23 cellular contexts compared by ENCODE assay signal in the genomic region with DNA sequence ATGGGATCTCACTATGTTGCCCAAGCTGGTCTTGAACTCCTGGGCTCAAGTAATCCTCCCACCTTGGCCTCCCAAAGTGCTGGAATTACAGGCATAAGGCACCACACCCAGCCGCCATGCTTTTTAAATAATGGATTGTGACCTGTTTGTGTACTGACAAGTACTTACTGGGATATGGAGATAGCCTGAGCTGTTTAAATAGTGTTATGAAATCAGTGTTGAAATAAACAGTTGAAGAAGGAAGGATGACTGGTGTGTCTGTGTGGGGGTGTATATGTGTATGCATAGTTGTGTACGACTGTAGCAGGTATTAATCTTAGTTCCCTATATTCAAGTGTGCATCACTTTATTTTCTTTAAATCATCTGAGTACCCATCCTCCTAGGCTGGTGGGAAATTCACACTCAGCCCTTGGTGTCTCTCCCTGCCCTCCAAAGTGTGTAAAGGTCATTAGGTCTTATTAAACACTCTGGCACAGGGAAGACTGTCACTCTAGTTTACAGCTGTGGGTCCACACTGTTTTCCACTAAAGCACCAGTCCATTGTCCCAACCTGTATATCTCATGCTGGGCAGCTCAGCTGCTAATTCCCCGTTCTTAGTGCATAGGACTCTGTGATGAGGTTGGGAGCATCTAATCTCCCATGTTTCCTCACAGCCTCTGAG.
A peak's percentile ranks its signal among the peaks of the same experiment; 100 is the strongest.
DNase-seq lines count a peak whose midpoint lies in the region; ATAC-seq, FAIRE-seq and TF ChIP-seq lines count a peak whose summit lies in the region.
"Had no signal": no experiment of that assay in that cellular context is flagged by ENCODE, and none has a peak within 500 bp of the region (broad histone marks: within the 10 kb centered on the region; RNA-seq: fewer than 3 reads in every experiment).

No MANE protein-coding gene starts in this region.

- TF ChIP-seq EP300 in esophagus muscularis mucosa (IDR thresholded peaks at IDR 0.05) (no peak), gastroesophageal sphincter (IDR thresholded peaks at IDR 0.05) (no peak)

- H3K27me3 ChIP-seq in bronchial epithelial cell (ENCODE audit: control insufficient read depth, insufficient read depth, low read length): no peaks in the 10 kb centered on the region
- H3K27me3 ChIP-seq in lower lobe of right lung (ENCODE audit: low read depth): no peaks in the 10 kb centered on the region
- no peaks in the 10 kb centered on the region for H3K27me3 ChIP-seq in WERI-Rb-1 (ENCODE audit: insufficient read depth, low read depth, severe bottlenecking)
- H3K27me3 ChIP-seq in esophagus muscularis mucosa: no peaks in the 10 kb centered on the region
- H3K27me3 ChIP-seq in gastroesophageal sphincter: no peaks in the 10 kb centered on the region
- H3K27me3 ChIP-seq: heart right ventricle, MG63, SJCRH30 had no signal

- H3K4me3 ChIP-seq in NB4 (ENCODE audit: low read depth, low read length) (no peak overlapping the region), bronchial epithelial cell (ENCODE audit: low read depth, low read length) (no peak overlapping the region), lower lobe of right lung (no peak overlapping the region), WERI-Rb-1 (ENCODE audit: low read depth, low read length) (no peak overlapping the region), esophagus muscularis mucosa (no peak overlapping the region), gastroesophageal sphincter (no peak overlapping the region)
- H3K4me3 ChIP-seq: heart right ventricle, MG63, mucosa of descending colon, prostate gland, SJCRH30 had no signal

- FAIRE-seq in bronchial epithelial cell (lab: Jason Lieb, UNC): no peak
- FAIRE-seq: urothelium cell line had no signal

- H3K4me1 ChIP-seq in lower lobe of right lung (peaks cover 19% of the 10 kb centered on the region), esophagus muscularis mucosa (peaks cover 0 to 3% (median 0%) of the 10 kb centered on the region in 4 donors), gastroesophageal sphincter (no peaks in the 10 kb centered on the region)
- H3K4me1 ChIP-seq: prostate gland, SJCRH30 had no signal

- no peak for TF ChIP-seq CTCF in NB4 (IDR thresholded peaks at IDR 0.05; ENCODE audit: low read depth, low read length)
- TF ChIP-seq CTCF in bronchial epithelial cell (IDR thresholded peaks at IDR 0.05; ENCODE audit: insufficient read depth, low read length, severe bottlenecking): no peak
- TF ChIP-seq CTCF in lower lobe of right lung (IDR thresholded peaks at IDR 0.05): no peak
- no peak for TF ChIP-seq CTCF in WERI-Rb-1 (IDR thresholded peaks at IDR 0.05; ENCODE audit: low read depth, low read length)
- TF ChIP-seq CTCF in esophagus muscularis mucosa (IDR thresholded peaks at IDR 0.05): no peak
- no peak for TF ChIP-seq CTCF in gastroesophageal sphincter (IDR thresholded peaks at IDR 0.05)

- H3K36me3 ChIP-seq in bronchial epithelial cell (ENCODE audit: control insufficient read depth, insufficient read depth, low read length) (no peaks in the 10 kb centered on the region), lower lobe of right lung (no peaks in the 10 kb centered on the region), WERI-Rb-1 (no peaks in the 10 kb centered on the region), esophagus muscularis mucosa (no peaks in the 10 kb centered on the region), gastroesophageal sphincter (no peaks in the 10 kb centered on the region)
- H3K36me3 ChIP-seq: heart right ventricle, MG63, prostate gland, SJCRH30 had no signal

- 89% methylated on average over 3 of the region's 3 CpGs for WGBS in esophagus muscularis mucosa
- 68 to 85% methylated on average over 2 to 3 of the region's 3 CpGs for WGBS in gastroesophageal sphincter (ENCODE audit: low coverage in 1 of 2), 2 donors

- H3K27ac ChIP-seq in lower lobe of right lung (no peak overlapping the region), WERI-Rb-1 (no peak overlapping the region), esophagus muscularis mucosa (replicated peaks in 1 of 4) (no peak overlapping the region), gastroesophageal sphincter (no peak overlapping the region)
- H3K27ac ChIP-seq: C4-2B, prostate gland, SJCRH30 had no signal

- ATAC-seq in lower lobe of right lung (peak; percentile 66 to 73), GM18861 (IDR thresholded peaks at IDR 0.05; ENCODE audit: unreplicated experiment) (no peak), gastroesophageal sphincter (no peak)
- ATAC-seq: mucosa of descending colon, T-helper 17 cell had no signal

- intact Hi-C loops in lower lobe of right lung (cut with DNase I) (no loop called here), esophagus muscularis mucosa (cut with DNase I) (loop anchor here (10.0 kb wide), 1 partner anchor 74 kb away; no protein-coding TSS in a partner anchor)

- TF ChIP-seq POLR2A in NB4 (IDR thresholded peaks at IDR 0.05; ENCODE audit: extremely low read depth, insufficient read length) (no peak), esophagus muscularis mucosa (IDR thresholded peaks at IDR 0.05; ENCODE audit: low read depth) (no peak), gastroesophageal sphincter (IDR thresholded peaks at IDR 0.05) (no peak)

- DNase-seq in CD1c-positive myeloid dendritic cell (ENCODE audit: extremely low spot score) (peak; percentile 47), NB4 (ENCODE audit: low read depth) (peak; percentile 59), bronchial epithelial cell (ENCODE audit: low read depth) (peak; percentile 81), lower lobe of right lung (no peak), WERI-Rb-1 (no peak), esophagus muscularis mucosa (ENCODE audit: extremely low spot score) (no peak)
- DNase-seq: ACHN; effector memory CD4-positive, alpha-beta T cell; heart right ventricle; MG63; mucosa of descending colon; NCI-H187; NCI-H345; NCI-H82; SJCRH30; stimulated activated CD4-positive, alpha-beta T cell treated with anti-CD3 and anti-CD28 coated beads, Interleukin-1b, Interleukin-23, amount 100 ng/mL, for 48 hours; substantia nigra; T-helper 17 cell had no signal

- no peaks in the 10 kb centered on the region for H3K9me3 ChIP-seq in lower lobe of right lung
- H3K9me3 ChIP-seq in WERI-Rb-1 (ENCODE audit: severe bottlenecking): peaks cover 2% of the 10 kb centered on the region
- H3K9me3 ChIP-seq in esophagus muscularis mucosa: no peaks in the 10 kb centered on the region
- no peaks in the 10 kb centered on the region for H3K9me3 ChIP-seq in gastroesophageal sphincter
- H3K9me3 ChIP-seq: heart right ventricle, MG63, mucosa of descending colon, prostate gland, SJCRH30 had no signal

Comparison
In these comparisons a context has a peak if more than half of its experiments do, and no peak if none do; other contexts are left out.
1. DNase-seq: peak in CD1c-positive myeloid dendritic cell (single experiment), NB4 (single experiment) and bronchial epithelial cell (single experiment); none in lower lobe of right lung (single experiment), WERI-Rb-1 (single experiment) and esophagus muscularis mucosa (single experiment).
2. ATAC-seq: peak in lower lobe of right lung (2 of 2); none in GM18861 (single experiment) and gastroesophageal sphincter (single experiment).